ENCODE assay signal across 23 cellular contexts in the genomic region with DNA sequence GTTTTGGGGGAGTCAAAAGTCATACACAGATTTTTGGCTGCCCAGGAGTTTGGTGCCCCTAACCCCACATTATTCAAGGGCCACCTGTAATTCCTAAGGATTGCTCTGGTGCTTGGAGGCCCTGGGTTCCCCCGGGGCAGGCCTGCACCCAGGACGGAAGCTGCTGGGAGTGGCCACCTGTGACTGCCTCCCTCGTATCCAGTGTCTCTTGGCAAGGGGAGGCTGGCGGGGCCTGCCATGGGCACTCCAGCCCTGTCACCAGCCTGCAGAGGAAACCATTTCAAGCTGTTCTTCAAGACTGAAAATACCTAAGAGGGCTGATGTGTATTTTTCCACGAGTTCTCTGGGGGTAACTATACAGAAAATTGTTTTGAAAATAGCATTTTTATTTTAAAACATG. TPM values are rescaled to one million over a fixed set of nuclear protein-coding genes. Genes with fewer than 3 reads are reported as not detected.
"Had no signal": no experiment of that assay in that cellular context is flagged by ENCODE, and none has a peak within 500 bp of the region (broad histone marks: within the 10 kb centered on the region; RNA-seq: fewer than 3 reads in every experiment).

No MANE protein-coding gene starts in this region.

- H3K9me3 Mint-ChIP-seq: endodermal cell, immature natural killer cell, mesothelial cell of epicardium, natural killer cell, neural crest cell had no signal

- H3K27ac Mint-ChIP-seq: endodermal cell, immature natural killer cell, mesothelial cell of epicardium, natural killer cell, progenitor cell of endocrine pancreas had no signal

- H3K4me1 ChIP-seq: foreskin keratinocyte, pancreas, upper lobe of left lung, vagina had no signal

- H3K9me3 ChIP-seq: pancreas, upper lobe of left lung, vagina had no signal

- H3K36me3 ChIP-seq: pancreas, upper lobe of left lung, vagina had no signal

- H3K27me3 ChIP-seq: foreskin keratinocyte, pancreas, upper lobe of left lung, vagina had no signal

- H3K36me3 Mint-ChIP-seq: immature natural killer cell, mesothelial cell of epicardium, natural killer cell had no signal

- ATAC-seq: foreskin keratinocyte, left colon, natural killer cell, pancreas, right cardiac atrium had no signal

- H3K4me3 Mint-ChIP-seq: endodermal cell, immature natural killer cell, mesothelial cell of epicardium, natural killer cell, neural crest cell had no signal

- DNase-seq: effector CD4-positive, alpha-beta T cell; endodermal cell; erythroblast; foreskin keratinocyte; immature natural killer cell; mammary epithelial cell; natural killer cell; right cardiac atrium; small intestine; stimulated activated CD4-positive, alpha-beta T cell treated with anti-CD3 and anti-CD28 coated beads, Interleukin-2, amount 100 ng/mL, for 48 hours; stimulated activated naive CD4-positive, alpha-beta T cell treated with Interleukin-2 at 50 U/mL for 16 hours had no signal

- H3K27ac ChIP-seq: coronary artery, foreskin keratinocyte, pancreas, upper lobe of left lung, vagina had no signal

- H3K4me1 Mint-ChIP-seq: immature natural killer cell, natural killer cell, neural crest cell had no signal

- H3K4me3 ChIP-seq: coronary artery, pancreas, upper lobe of left lung, vagina had no signal

RNA-seq across cellular contexts. Expression of a gene that starts 24.5 kb away (rescaled TPM):
- total RNA-seq: dermis microvascular lymphatic vessel endothelial cell, endothelial cell of umbilical vein, foreskin keratinocyte, liver, mammary epithelial cell, natural killer cell, neural crest cell, pancreas had no signal
- polyA plus RNA-seq: endothelial cell of umbilical vein, foreskin keratinocyte, immature natural killer cell, keratinocyte, liver, mammary epithelial cell, small intestine had no signal

RNA-seq across cellular contexts. Expression of a gene that starts 36.8 kb away (rescaled TPM):
- total RNA-seq: dermis microvascular lymphatic vessel endothelial cell, endothelial cell of umbilical vein, foreskin keratinocyte, mammary epithelial cell, natural killer cell, neural crest cell had no signal
- polyA plus RNA-seq: endothelial cell of umbilical vein, foreskin keratinocyte, immature natural killer cell, keratinocyte, mammary epithelial cell had no signal
